In the genomic region with DNA sequence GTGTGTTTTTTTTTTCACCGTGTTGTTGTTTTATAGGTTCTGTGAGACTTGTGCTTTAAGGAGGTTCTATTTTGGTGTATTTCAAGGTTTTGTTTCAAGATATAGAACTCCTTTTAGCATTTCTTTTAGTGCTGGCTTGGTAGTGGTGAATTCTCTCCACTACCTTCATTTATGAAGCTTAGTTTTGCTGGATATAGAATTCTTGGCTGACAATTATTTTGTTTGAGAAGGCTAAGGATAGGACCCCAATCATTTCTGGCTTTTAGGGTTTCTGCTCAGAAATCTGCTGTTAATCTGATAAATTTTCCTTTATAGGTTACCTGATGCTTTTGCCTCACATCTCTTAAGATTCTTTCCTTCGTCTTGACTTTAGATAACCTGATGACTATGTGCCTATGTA, we compare ENCODE assay signal across 35 cellular contexts.
"Had no signal": no experiment of that assay in that cellular context is flagged by ENCODE, and none has a peak within 500 bp of the region (broad histone marks: within the 10 kb centered on the region; RNA-seq: fewer than 3 reads in every experiment).

No MANE protein-coding gene starts in this region.

- H3K27me3 ChIP-seq: MG63 had no signal

- H3K4me3 ChIP-seq: MG63 had no signal

- DNase-seq: Karpas-422, Kasumi-1, MG63, MM.1S, MV-4-11, NCI-H1048, NCI-H1092, NCI-H1092 treated with DMSO at 0.1 percent for 48 hours, NCI-H1105, NCI-H1105 treated with DMSO at 0.1 percent for 48 hours, NCI-H1417, NCI-H1417 treated with DMSO at 0.1 percent for 48 hours, NCI-H1436, NCI-H1436 treated with DMSO at 0.1 percent for 48 hours, NCI-H146, NCI-H1694, NCI-H1694 treated with DMSO at 0.1 percent for 48 hours, NCI-H187, NCI-H187 treated with DMSO at 0.1 percent for 48 hours, NCI-H1930, NCI-H2029, NCI-H2029 treated with DMSO at 0.1 percent for 48 hours, NCI-H2081, NCI-H2081 treated with DMSO at 0.1 percent for 48 hours, NCI-H2107, NCI-H2171, NCI-H2171 treated with DMSO at 0.1 percent for 48 hours, NCI-H2227 treated with DMSO at 0.1 percent for 48 hours, NCI-H226, NCI-H345, NCI-H446, NCI-H446 treated with DMSO at 0.1 percent for 48 hours, NCI-H510A, NCI-H510A treated with DMSO at 0.1 percent for 48 hours, NCI-H524 had no signal

- H3K36me3 ChIP-seq: MG63 had no signal
